In the genomic region with DNA sequence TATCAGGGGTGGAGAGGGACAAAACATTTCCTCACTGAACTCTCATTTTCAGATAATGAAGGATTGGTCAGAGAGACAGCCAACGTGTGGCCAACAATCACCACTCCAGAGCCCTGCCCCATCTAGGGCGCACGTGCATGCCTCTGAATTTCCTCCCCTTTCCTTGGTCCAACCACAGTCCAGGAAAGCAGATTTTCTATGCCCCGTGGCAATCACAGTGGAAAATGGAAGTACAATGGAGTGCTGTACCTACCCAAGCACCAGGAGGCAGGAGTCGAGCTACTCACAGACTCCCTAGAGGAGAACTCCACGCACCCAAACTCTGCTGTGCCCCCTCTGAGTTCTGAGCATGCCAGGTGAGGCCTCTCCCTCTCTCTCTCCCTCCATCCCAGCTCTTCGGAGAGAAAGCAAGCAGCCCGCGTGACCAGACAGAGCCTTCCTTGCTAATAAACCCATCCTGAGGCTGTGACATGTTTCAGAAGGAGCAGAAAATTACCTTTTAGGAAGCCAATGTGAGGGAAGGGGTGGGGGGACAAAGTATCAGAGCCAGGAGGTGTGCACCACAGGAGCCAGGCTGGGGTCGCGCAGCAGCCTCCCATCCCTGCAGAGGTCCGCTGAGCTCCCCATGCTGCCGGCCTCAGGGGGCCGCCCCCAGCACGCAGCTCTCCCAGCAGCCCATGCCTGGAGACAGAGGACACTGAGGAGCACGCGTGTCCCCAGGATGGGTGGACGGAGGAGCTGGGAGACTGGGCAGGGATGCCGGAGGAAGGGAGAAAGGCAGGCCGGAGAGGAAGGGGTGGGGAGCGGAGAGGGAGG, we compare ENCODE assay signal across 13 cellular contexts.
DNase-seq lines count a peak whose midpoint lies in the region; ATAC-seq and TF ChIP-seq lines count a peak whose summit lies in the region.
"Had no signal": no experiment of that assay in that cellular context is flagged by ENCODE, and none has a peak within 500 bp of the region (broad histone marks: within the 10 kb centered on the region; RNA-seq: fewer than 3 reads in every experiment).

No MANE protein-coding gene starts in this region.

- no peaks in the 10 kb centered on the region for H3K9me3 ChIP-seq in CD8-positive, alpha-beta T cell (ENCODE audit: low read length)
- no peaks in the 10 kb centered on the region for H3K9me3 ChIP-seq in upper lobe of right lung
- H3K9me3 ChIP-seq: ascending aorta, HAP-1, pancreas, SJSA1 had no signal

- no peaks in the 10 kb centered on the region for H3K27me3 ChIP-seq in CD8-positive, alpha-beta T cell (ENCODE audit: insufficient read depth, low read length)
- H3K27me3 ChIP-seq in layer of hippocampus (ENCODE audit: control insufficient read depth, insufficient read depth, low read length) (no peaks in the 10 kb centered on the region), upper lobe of right lung (no peaks in the 10 kb centered on the region)
- H3K27me3 ChIP-seq: ascending aorta, pancreas, SJSA1 had no signal

- peak overlapping the region; percentile 95 for H3K27ac Mint-ChIP-seq in CD8-positive, alpha-beta T cell
- H3K27ac Mint-ChIP-seq in IgD-negative memory B cell = peak overlapping the region; percentile 18 to 97 (median 73)
- peak overlapping the region; percentile 93 for H3K27ac Mint-ChIP-seq in activated T-helper 17 cell treated with anti-CD3 and anti-CD28 coated beads, Interleukin-2, amount 50 U/mL, for 72 hours

- no peaks in the 10 kb centered on the region for H3K27me3 Mint-ChIP-seq in CD8-positive, alpha-beta T cell (ENCODE audit: low read depth)
- no peaks in the 10 kb centered on the region for H3K27me3 Mint-ChIP-seq in IgD-negative memory B cell
- H3K27me3 Mint-ChIP-seq in activated T-helper 17 cell treated with anti-CD3 and anti-CD28 coated beads, Interleukin-2, amount 50 U/mL, for 72 hours = no peaks in the 10 kb centered on the region

- DNase-seq in CD8-positive, alpha-beta T cell = no peak
- DNase-seq in upper lobe of right lung = no peak
- DNase-seq: hippocampal formation, NCI-H1105 treated with DMSO at 0.1 percent for 48 hours, pancreas had no signal

- no peaks in the 10 kb centered on the region for H3K9me3 Mint-ChIP-seq in CD8-positive, alpha-beta T cell
- no peaks in the 10 kb centered on the region for H3K9me3 Mint-ChIP-seq in IgD-negative memory B cell
- H3K9me3 Mint-ChIP-seq in activated T-helper 17 cell treated with anti-CD3 and anti-CD28 coated beads, Interleukin-2, amount 50 U/mL, for 72 hours = no peaks in the 10 kb centered on the region

- peak overlapping the region; percentile 71 for H3K27ac ChIP-seq in CD8-positive, alpha-beta T cell (ENCODE audit: low read depth, low read length)
- H3K27ac ChIP-seq in layer of hippocampus (ENCODE audit: low read depth, low read length) (peak overlapping the region; percentile 48), upper lobe of right lung (no peak overlapping the region)
- H3K27ac ChIP-seq: ascending aorta, pancreas, SJSA1 had no signal

- no peak overlapping the region for H3K4me3 ChIP-seq in CD8-positive, alpha-beta T cell (ENCODE audit: low read depth, low read length)
- no peak overlapping the region for H3K4me3 ChIP-seq in upper lobe of right lung
- H3K4me3 ChIP-seq: ascending aorta, HAP-1, pancreas, SJSA1 had no signal

- POLR2A ChIA-PET in CD8-positive, alpha-beta T cell (lab: Charles Lee) = interaction anchor here (0.6 to 2.8 kb wide), 3 partner anchors 69 to 84 kb away, joined by 3 to 31 read pairs (median 3); a partner anchor contains a TSS

- H3K4me3 Mint-ChIP-seq in CD8-positive, alpha-beta T cell = no peak overlapping the region
- H3K4me3 Mint-ChIP-seq in IgD-negative memory B cell = no peak overlapping the region
- H3K4me3 Mint-ChIP-seq in activated T-helper 17 cell treated with anti-CD3 and anti-CD28 coated beads, Interleukin-2, amount 50 U/mL, for 72 hours = peak overlapping the region; percentile 79

- intact Hi-C loops in CD8-positive, alpha-beta T cell (cut with DNase I, micrococcal nuclease) = loop anchor here in 1 of 2 experiments (2.0 kb wide), 1 partner anchor 103 kb away; a partner anchor contains a TSS
- intact Hi-C loops in upper lobe of right lung (cut with DNase I) = no loop called here

- TF ChIP-seq CTCF in CD8-positive, alpha-beta T cell (IDR thresholded peaks at IDR 0.05) = no peak
- TF ChIP-seq CTCF in upper lobe of right lung (IDR thresholded peaks at IDR 0.05) = no peak

- H3K4me1 Mint-ChIP-seq in CD8-positive, alpha-beta T cell (ENCODE audit: low read depth) = peaks cover 52% of the 10 kb centered on the region
- peaks cover 8 to 29% (median 15%) of the 10 kb centered on the region in 3 donors for H3K4me1 Mint-ChIP-seq in IgD-negative memory B cell
- peaks cover 33% of the 10 kb centered on the region for H3K4me1 Mint-ChIP-seq in activated T-helper 17 cell treated with anti-CD3 and anti-CD28 coated beads, Interleukin-2, amount 50 U/mL, for 72 hours

- no peak for ATAC-seq in CD8-positive, alpha-beta T cell
- ATAC-seq in activated T-helper 17 cell treated with anti-CD3 and anti-CD28 coated beads, Interleukin-2, amount 50 U/mL, for 72 hours (replicated peaks) = no peak
- ATAC-seq in GM21515 (IDR thresholded peaks at IDR 0.05; ENCODE audit: unreplicated experiment) (no peak), HG02884 (IDR thresholded peaks at IDR 0.05; ENCODE audit: unreplicated experiment) (no peak), upper lobe of right lung (no peak)
- ATAC-seq: pancreas had no signal

- no peaks in the 10 kb centered on the region for H3K36me3 ChIP-seq in CD8-positive, alpha-beta T cell (ENCODE audit: insufficient read depth, low read length)
- no peaks in the 10 kb centered on the region for H3K36me3 ChIP-seq in upper lobe of right lung
- H3K36me3 ChIP-seq: ascending aorta, HAP-1, pancreas, SJSA1 had no signal

- CTCF ChIA-PET in CD8-positive, alpha-beta T cell (lab: Charles Lee) = interaction anchor here (0.8 to 3.0 kb wide), 3 partner anchors 30 to 72 kb away, joined by 3 to 38 read pairs (median 3); no protein-coding TSS in a partner anchor

- peaks cover 43% of the 10 kb centered on the region for H3K4me1 ChIP-seq in CD8-positive, alpha-beta T cell (ENCODE audit: insufficient read depth, low read length)
- peaks cover 15% of the 10 kb centered on the region for H3K4me1 ChIP-seq in upper lobe of right lung
- H3K4me1 ChIP-seq: ascending aorta, pancreas, SJSA1 had no signal

- H3K36me3 Mint-ChIP-seq in CD8-positive, alpha-beta T cell = no peaks in the 10 kb centered on the region
- H3K36me3 Mint-ChIP-seq in IgD-negative memory B cell = no peaks in the 10 kb centered on the region
- no peaks in the 10 kb centered on the region for H3K36me3 Mint-ChIP-seq in activated T-helper 17 cell treated with anti-CD3 and anti-CD28 coated beads, Interleukin-2, amount 50 U/mL, for 72 hours (ENCODE audit: low read depth)
